ENCODE assay signal across 22 cellular contexts in genomic region chr20:47345214-47345613, GRCh38. TPM values are rescaled to one million over a fixed set of nuclear protein-coding genes. Genes with fewer than 3 reads are reported as not detected.
A peak's percentile ranks its signal among the peaks of the same experiment; 100 is the strongest.
DNase-seq lines count a peak whose midpoint lies in the region; ATAC-seq and TF ChIP-seq lines count a peak whose summit lies in the region.
"Had no signal": no experiment of that assay in that cellular context is flagged by ENCODE, and none has a peak within 500 bp of the region (broad histone marks: within the 10 kb centered on the region; RNA-seq: fewer than 3 reads in every experiment).

No MANE protein-coding gene starts in this region.

- H3K27ac ChIP-seq in RWPE2 (ENCODE audit: poor library complexity, severe bottlenecking) (peak overlapping the region; percentile 2), stomach (peak overlapping the region; percentile 5 to 99 (median 39)), left lung (no peak overlapping the region), heart left ventricle (peak overlapping the region in 1 of 12 donors; percentile 53)
- H3K27ac ChIP-seq: brain microvascular endothelial cell, C4-2B, pancreas, Peyer's patch, SK-N-MC, suprapubic skin had no signal

- TF ChIP-seq EP300 in stomach (IDR thresholded peaks at IDR 0.05): no peak

- H3K36me3 ChIP-seq in RWPE2 (ENCODE audit: low read depth) (peaks cover 88% of the 10 kb centered on the region), stomach (peaks cover 16 to 29% (median 27%) of the 10 kb centered on the region in 4 donors), left lung (peaks cover 0 to 18% of the 10 kb centered on the region in 2 donors), heart left ventricle (peaks cover 0 to 32% (median 10%) of the 10 kb centered on the region in 9 donors)
- H3K36me3 ChIP-seq: pancreas had no signal

- H3K4me3 ChIP-seq in RWPE2 (ENCODE audit: severe bottlenecking) (no peak overlapping the region), stomach (no peak overlapping the region), left lung (no peak overlapping the region), heart left ventricle (no peak overlapping the region), lower leg skin (ENCODE audit: low read depth, poor library complexity, severe bottlenecking) (no peak overlapping the region)
- H3K4me3 ChIP-seq: pancreas, Peyer's patch, SK-N-MC, suprapubic skin had no signal

- H3K27me3 ChIP-seq in RWPE2 (ENCODE audit: insufficient read depth, poor library complexity, severe bottlenecking): no peaks in the 10 kb centered on the region
- no peaks in the 10 kb centered on the region for H3K27me3 ChIP-seq in stomach
- no peaks in the 10 kb centered on the region for H3K27me3 ChIP-seq in left lung
- no peaks in the 10 kb centered on the region for H3K27me3 ChIP-seq in heart left ventricle
- H3K27me3 ChIP-seq: brain microvascular endothelial cell, pancreas, Peyer's patch, suprapubic skin had no signal

- no peak overlapping the region for H3K4me3 Mint-ChIP-seq in activated CD4-positive, alpha-beta T cell treated with anti-CD3 and anti-CD28 coated beads for 36 hours
- no peak overlapping the region for H3K4me3 Mint-ChIP-seq in memory B cell

- H3K4me1 ChIP-seq in RWPE2 (ENCODE audit: insufficient read depth, poor library complexity, severe bottlenecking): peaks cover 23% of the 10 kb centered on the region
- peaks cover 48 to 88% (median 73%) of the 10 kb centered on the region in 4 donors for H3K4me1 ChIP-seq in stomach
- peaks cover 22 to 33% of the 10 kb centered on the region in 2 donors for H3K4me1 ChIP-seq in left lung
- peaks cover 2 to 43% (median 33%) of the 10 kb centered on the region in 12 donors for H3K4me1 ChIP-seq in heart left ventricle

- H3K36me3 Mint-ChIP-seq in activated CD4-positive, alpha-beta T cell treated with anti-CD3 and anti-CD28 coated beads for 36 hours (ENCODE audit: low read depth): peaks cover 42% of the 10 kb centered on the region
- H3K36me3 Mint-ChIP-seq in memory B cell: peaks cover 29% of the 10 kb centered on the region

- 65 to 84% (median 79%) methylated on average over 7 of the region's 7 CpGs for whole genome bisulfite sequencing in stomach, 5 donors
- WGBS in heart left ventricle, 4 donors: 94 to 98% (median 96%) methylated on average over 7 of the region's 7 CpGs
- WGBS in lower leg skin, 2 donors: 88 to 97% methylated on average over 7 of the region's 7 CpGs

- H3K27ac Mint-ChIP-seq in activated CD4-positive, alpha-beta T cell treated with anti-CD3 and anti-CD28 coated beads for 36 hours: peak overlapping the region; percentile 37
- peak overlapping the region; percentile 64 for H3K27ac Mint-ChIP-seq in memory B cell
- H3K27ac Mint-ChIP-seq: activated naive CD4-positive, alpha-beta T cell treated with anti-CD3 and anti-CD28 coated beads, Interleukin-2, amount 50 U/mL, for 72 hours had no signal

- CTCF ChIA-PET in activated CD4-positive, alpha-beta T cell treated with anti-CD3 and anti-CD28 coated beads for 36 hours (lab: Charles Lee): interaction anchor here (0.7 kb wide), 1 partner anchor 11 kb away, joined by 3 read pairs; the partner anchor contains the start of gene ZMYND8

- POLR2A ChIA-PET in activated CD4-positive, alpha-beta T cell treated with anti-CD3 and anti-CD28 coated beads for 36 hours (lab: Charles Lee): no interaction called here

- no peak for ATAC-seq in activated CD4-positive, alpha-beta T cell treated with anti-CD3 and anti-CD28 coated beads for 36 hours
- ATAC-seq in RWPE2 (ENCODE audit: low read depth): no peak
- no peak for ATAC-seq in memory B cell (ENCODE audit: low read depth)
- ATAC-seq in left lung: no peak
- no peak for ATAC-seq in heart left ventricle
- ATAC-seq: activated naive CD4-positive, alpha-beta T cell treated with anti-CD3 and anti-CD28 coated beads, Interleukin-2, amount 50 U/mL, for 72 hours; pancreas; sciatic nerve had no signal

- H3K4me1 Mint-ChIP-seq in activated CD4-positive, alpha-beta T cell treated with anti-CD3 and anti-CD28 coated beads for 36 hours: peaks cover 33% of the 10 kb centered on the region
- H3K4me1 Mint-ChIP-seq in memory B cell: peaks cover 23% of the 10 kb centered on the region

- no peaks in the 10 kb centered on the region for H3K9me3 ChIP-seq in RWPE2 (ENCODE audit: severe bottlenecking)
- H3K9me3 ChIP-seq in stomach: no peaks in the 10 kb centered on the region
- H3K9me3 ChIP-seq in left lung: no peaks in the 10 kb centered on the region
- no peaks in the 10 kb centered on the region for H3K9me3 ChIP-seq in heart left ventricle
- H3K9me3 ChIP-seq: pancreas, Peyer's patch, suprapubic skin had no signal

- intact Hi-C loops in activated CD4-positive, alpha-beta T cell treated with anti-CD3 and anti-CD28 coated beads for 36 hours (cut with DNase I, micrococcal nuclease): no loop called here
- intact Hi-C loops in stomach (cut with DNase I; ENCODE audit: low total_unique reads) (no loop called here), left lung (cut with DNase I) (no loop called here), heart left ventricle (cut with DNase I) (no loop called here), lower leg skin (cut with DNase I; ENCODE audit: low total_unique reads) (no loop called here)

- no peak for TF ChIP-seq POLR2A in stomach (IDR thresholded peaks at IDR 0.05)
- TF ChIP-seq POLR2A in heart left ventricle (IDR thresholded peaks at IDR 0.05): no peak
- TF ChIP-seq POLR2A in lower leg skin (IDR thresholded peaks at IDR 0.05): no peak

- TF ChIP-seq CTCF in RWPE2 (IDR thresholded peaks at IDR 0.05; ENCODE audit: poor library complexity, severe bottlenecking) (no peak), stomach (IDR thresholded peaks at IDR 0.05) (no peak), left lung (IDR thresholded peaks at IDR 0.05) (no peak), heart left ventricle (IDR thresholded peaks at IDR 0.05) (no peak), lower leg skin (IDR thresholded peaks at IDR 0.05) (no peak)

- DNase-seq in activated CD4-positive, alpha-beta T cell treated with anti-CD3 and anti-CD28 coated beads for 36 hours: no peak
- no peak for DNase-seq in activated CD4-positive, alpha-beta T cell treated with anti-CD3 and anti-CD28 coated beads, Interleukin-2, amount 50 U/mL, for 4 hours
- DNase-seq in RWPE2 (ENCODE audit: low spot score) (no peak), memory B cell (ENCODE audit: low spot score in 2 of 2) (no peak), stomach (no peak), left lung (no peak), heart left ventricle (no peak), lower leg skin (ENCODE audit: low spot score in 2 of 2) (no peak)
- DNase-seq: activated CD4-positive, alpha-beta T cell treated with anti-CD3 and anti-CD28 coated beads for 4 hours; brain microvascular endothelial cell; dermis blood vessel endothelial cell; erythroblast; NCI-H1436; NCI-H82; pancreas; Peyer's patch; T1000 had no signal

- no peaks in the 10 kb centered on the region for H3K27me3 Mint-ChIP-seq in activated CD4-positive, alpha-beta T cell treated with anti-CD3 and anti-CD28 coated beads for 36 hours
- no peaks in the 10 kb centered on the region for H3K27me3 Mint-ChIP-seq in memory B cell

- no peaks in the 10 kb centered on the region for H3K9me3 Mint-ChIP-seq in activated CD4-positive, alpha-beta T cell treated with anti-CD3 and anti-CD28 coated beads for 36 hours (ENCODE audit: low read depth)
- no peaks in the 10 kb centered on the region for H3K9me3 Mint-ChIP-seq in memory B cell
- H3K9me3 Mint-ChIP-seq: activated naive CD4-positive, alpha-beta T cell treated with anti-CD3 and anti-CD28 coated beads, Interleukin-2, amount 50 U/mL, for 72 hours had no signal

RNA-seq across cellular contexts. Expression of gene ZMYND8, which starts 11.3 kb away (rescaled TPM):
- total RNA-seq in activated CD4-positive, alpha-beta T cell treated with anti-CD3 and anti-CD28 coated beads for 36 hours: 10 to 100 TPM; 33.7 to 50.3 TPM
- total RNA-seq in stomach: 10 to 100 TPM; 25.9 to 82.6 (median 54.3) TPM
- 10 to 100 TPM in 2 of 3 donors, 1 to 10 TPM in 1; 9.2 to 13.6 (median 12.7) TPM for polyA plus RNA-seq in stomach
- total RNA-seq in left lung: 10 to 100 TPM; 38.9 to 39.8 TPM
- total RNA-seq in heart left ventricle: 10 to 100 TPM; 21.7 to 46.4 (median 28.9) TPM
- 10 to 100 TPM; 11.3 to 11.9 TPM for polyA plus RNA-seq in heart left ventricle
- 10 to 100 TPM; 42.2 to 79.0 (median 65.4) TPM for total RNA-seq in lower leg skin

Comparison
In these comparisons a context has a peak if more than half of its experiments do, and no peak if none do; other contexts are left out.
1. H3K27ac ChIP-seq: peak in RWPE2 (single experiment) and stomach (5 of 5); none in left lung (0 of 2).